Comparison of ENCODE assay signal across 24 cellular contexts in the genomic region with DNA sequence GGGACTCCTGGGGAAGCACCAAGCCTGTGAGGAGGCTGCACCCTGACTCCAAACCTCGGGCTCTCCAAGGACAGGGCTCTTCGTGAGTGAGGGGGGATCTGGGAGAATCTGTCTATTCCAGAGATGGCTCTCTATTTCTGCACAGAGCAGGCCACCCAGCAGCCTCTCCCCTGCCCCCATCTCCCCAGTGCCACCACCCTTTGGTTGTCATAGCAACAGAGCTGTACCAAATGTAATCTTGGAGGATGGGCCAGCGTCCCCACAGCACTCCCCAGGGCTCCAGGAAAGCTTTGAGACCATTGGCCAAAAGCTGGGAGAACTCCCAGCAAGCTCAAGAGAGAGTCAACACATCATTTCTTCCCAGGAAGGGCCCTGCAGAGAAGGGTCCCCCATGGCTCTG. TPM values are rescaled to one million over a fixed set of nuclear protein-coding genes. Genes with fewer than 3 reads are reported as not detected.
"Had no signal": no experiment of that assay in that cellular context is flagged by ENCODE, and none has a peak within 500 bp of the region (broad histone marks: within the 10 kb centered on the region; RNA-seq: fewer than 3 reads in every experiment).

No MANE protein-coding gene starts in this region.

- FAIRE-seq: endometrium, frontal cortex, islet of Langerhans had no signal

- DNase-seq: effector memory CD4-positive, alpha-beta T cell; heart right ventricle; kidney glomerular epithelial cell; mammary epithelial cell; naive thymus-derived CD4-positive, alpha-beta T cell; ovary; right cardiac atrium; stimulated activated CD4-positive, alpha-beta T cell treated with anti-CD3 and anti-CD28 coated beads, Interleukin-4, amount 100 ng/mL, for 1 hour; stimulated activated CD8-positive, alpha-beta memory T cell treated with anti-CD3 and anti-CD28 coated beads, Interleukin-4, amount 100 ng/mL, for 48 hours; stimulated activated naive CD8-positive, alpha-beta T cell treated with anti-CD3 and anti-CD28 coated beads, Interleukin-15, Interleukin-2, amounts not matched to agents 100 U/mL and 50 U/mL, for 24 hours; tibial artery; upper lobe of left lung; uterus had no signal

- ATAC-seq: esophagus mucosa; heart right ventricle; naive thymus-derived CD4-positive, alpha-beta T cell; right cardiac atrium; stimulated activated effector memory CD8-positive, alpha-beta T cell treated with anti-CD3 and anti-CD28 coated beads, Interleukin-12 subunit alpha, Interleukin-12 subunit beta, amount 100 ng/mL, for 72 hours; stimulated activated naive CD8-positive, alpha-beta T cell treated with anti-CD3 and anti-CD28 coated beads, Interleukin-15, Interleukin-2, amounts not matched to agents 100 U/mL and 50 U/mL, for 24 hours had no signal

- H3K27me3 ChIP-seq: heart right ventricle, ovary, upper lobe of left lung, uterus had no signal

- H3K27ac ChIP-seq: heart right ventricle, ovary, tibial artery, upper lobe of left lung, uterus had no signal

- H3K36me3 ChIP-seq: heart right ventricle, ovary, tibial artery, upper lobe of left lung, uterus had no signal

- H3K9me3 ChIP-seq: heart right ventricle, ovary, tibial artery, upper lobe of left lung, uterus had no signal

- H3K4me3 ChIP-seq: heart right ventricle, ovary, tibial artery, upper lobe of left lung, uterus had no signal

- H3K4me1 ChIP-seq: tibial artery, upper lobe of left lung, uterus had no signal

RNA-seq across cellular contexts. Expression of a gene that starts 49.3 kb away (rescaled TPM):
- total RNA-seq: esophagus mucosa; fibroblast of lung; glomerular endothelial cell; mammary epithelial cell; mesenteric fat pad; mononuclear cell; naive thymus-derived CD4-positive, alpha-beta T cell; right cardiac atrium; uterus had no signal
- polyA plus RNA-seq: fibroblast of lung; liver; mammary epithelial cell; naive thymus-derived CD4-positive, alpha-beta T cell; neural cell; right cardiac atrium had no signal
